Comparison of ENCODE assay signal across 13 cellular contexts in genomic region chr10:101567165-101568006, GRCh38. TPM values are rescaled to one million over a fixed set of nuclear protein-coding genes. Genes with fewer than 3 reads are reported as not detected.
DNase-seq lines count a peak whose midpoint lies in the region; ATAC-seq and TF ChIP-seq lines count a peak whose summit lies in the region.
"Had no signal": no experiment of that assay in that cellular context is flagged by ENCODE, and none has a peak within 500 bp of the region (broad histone marks: within the 10 kb centered on the region; RNA-seq: fewer than 3 reads in every experiment).

No MANE protein-coding gene starts in this region.

- CTCF ChIA-PET in CD8-positive, alpha-beta T cell (lab: Charles Lee) = interaction anchor here (0.7 to 10.2 kb wide), 3 partner anchors 13 to 355 kb away, joined by 3 to 118 read pairs (median 6); no protein-coding TSS in a partner anchor

- H3K36me3 Mint-ChIP-seq in stimulated activated naive CD8-positive, alpha-beta T cell treated with anti-CD3 and anti-CD28 coated beads, Interleukin-15, Interleukin-2, amounts not matched to agents 100 ng/mL and 50 ng/mL, for 24 hours (ENCODE audit: low read depth) = no peaks in the 10 kb centered on the region
- H3K36me3 Mint-ChIP-seq in activated T-helper 17 cell treated with anti-CD3 and anti-CD28 coated beads, Interleukin-2, amount 50 U/mL, for 72 hours (ENCODE audit: low read depth) = no peaks in the 10 kb centered on the region
- no peaks in the 10 kb centered on the region for H3K36me3 Mint-ChIP-seq in naive B cell
- no peaks in the 10 kb centered on the region for H3K36me3 Mint-ChIP-seq in CD8-positive, alpha-beta T cell

- H3K4me1 Mint-ChIP-seq in stimulated activated naive CD8-positive, alpha-beta T cell treated with anti-CD3 and anti-CD28 coated beads, Interleukin-15, Interleukin-2, amounts not matched to agents 100 ng/mL and 50 ng/mL, for 24 hours (ENCODE audit: low read depth) = peaks cover 18% of the 10 kb centered on the region
- peaks cover 6% of the 10 kb centered on the region for H3K4me1 Mint-ChIP-seq in activated T-helper 17 cell treated with anti-CD3 and anti-CD28 coated beads, Interleukin-2, amount 50 U/mL, for 72 hours
- peaks cover 13 to 23% (median 21%) of the 10 kb centered on the region in 3 donors for H3K4me1 Mint-ChIP-seq in naive B cell
- H3K4me1 Mint-ChIP-seq in CD8-positive, alpha-beta T cell (ENCODE audit: low read depth) = peaks cover 20% of the 10 kb centered on the region

- H3K4me1 ChIP-seq in testis = peaks cover 22% of the 10 kb centered on the region
- peaks cover 13 to 25% of the 10 kb centered on the region in 2 donors for H3K4me1 ChIP-seq in left lung
- peaks cover 16% of the 10 kb centered on the region for H3K4me1 ChIP-seq in CD8-positive, alpha-beta T cell (ENCODE audit: insufficient read depth, low read length)

- H3K4me3 ChIP-seq in testis = no peak overlapping the region
- H3K4me3 ChIP-seq in left lung = no peak overlapping the region
- H3K4me3 ChIP-seq in CD8-positive, alpha-beta T cell (ENCODE audit: low read depth, low read length) = no peak overlapping the region
- H3K4me3 ChIP-seq: mucosa of descending colon had no signal

- no peak for DNase-seq in stimulated activated naive CD8-positive, alpha-beta T cell treated with anti-CD3 and anti-CD28 coated beads, Interleukin-15, Interleukin-2, amounts not matched to agents 100 U/mL and 50 U/mL, for 24 hours
- DNase-seq in naive B cell = no peak
- DNase-seq in testis = no peak
- no peak for DNase-seq in left lung
- no peak for DNase-seq in CD8-positive, alpha-beta T cell
- DNase-seq: activated CD4-positive, CD25-positive, alpha-beta regulatory T cell treated with anti-CD3 and anti-CD28 coated beads, Interleukin-2, amount 50 U/mL, for 72 hours; DMS 273 treated with DMSO at 0.1 percent for 48 hours; KG1; mucosa of descending colon; T-helper 2 cell had no signal

- ATAC-seq in stimulated activated naive CD8-positive, alpha-beta T cell treated with anti-CD3 and anti-CD28 coated beads, Interleukin-15, Interleukin-2, amounts not matched to agents 100 U/mL and 50 U/mL, for 24 hours = no peak
- peak; percentile 42 for ATAC-seq in activated T-helper 17 cell treated with anti-CD3 and anti-CD28 coated beads, Interleukin-2, amount 50 U/mL, for 72 hours (replicated peaks)
- ATAC-seq in naive B cell (ENCODE audit: low read depth in 2 of 2) (no peak), left lung (no peak), HG02623 (IDR thresholded peaks at IDR 0.05; ENCODE audit: unreplicated experiment) (no peak)
- ATAC-seq in CD8-positive, alpha-beta T cell = no peak

- no peaks in the 10 kb centered on the region for H3K27me3 ChIP-seq in testis
- peaks cover 31 to 86% of the 10 kb centered on the region in 2 donors for H3K27me3 ChIP-seq in left lung
- H3K27me3 ChIP-seq in CD8-positive, alpha-beta T cell (ENCODE audit: insufficient read depth, low read length) = peaks cover 30% of the 10 kb centered on the region

- peaks cover 57% of the 10 kb centered on the region for H3K27me3 Mint-ChIP-seq in stimulated activated naive CD8-positive, alpha-beta T cell treated with anti-CD3 and anti-CD28 coated beads, Interleukin-15, Interleukin-2, amounts not matched to agents 100 ng/mL and 50 ng/mL, for 24 hours
- peaks cover 44% of the 10 kb centered on the region for H3K27me3 Mint-ChIP-seq in activated T-helper 17 cell treated with anti-CD3 and anti-CD28 coated beads, Interleukin-2, amount 50 U/mL, for 72 hours
- peaks cover 28 to 69% (median 64%) of the 10 kb centered on the region in 3 donors for H3K27me3 Mint-ChIP-seq in naive B cell
- peaks cover 52% of the 10 kb centered on the region for H3K27me3 Mint-ChIP-seq in CD8-positive, alpha-beta T cell (ENCODE audit: low read depth)

- H3K9me3 Mint-ChIP-seq in stimulated activated naive CD8-positive, alpha-beta T cell treated with anti-CD3 and anti-CD28 coated beads, Interleukin-15, Interleukin-2, amounts not matched to agents 100 ng/mL and 50 ng/mL, for 24 hours = no peaks in the 10 kb centered on the region
- H3K9me3 Mint-ChIP-seq in activated T-helper 17 cell treated with anti-CD3 and anti-CD28 coated beads, Interleukin-2, amount 50 U/mL, for 72 hours = no peaks in the 10 kb centered on the region
- H3K9me3 Mint-ChIP-seq in naive B cell = no peaks in the 10 kb centered on the region
- no peaks in the 10 kb centered on the region for H3K9me3 Mint-ChIP-seq in CD8-positive, alpha-beta T cell

- intact Hi-C loops in testis (cut with DNase I; ENCODE audit: low total_unique reads) (loop anchor here (5.0 kb wide), 1 partner anchor 350 kb away; no protein-coding TSS in a partner anchor), left lung (cut with DNase I) (loop anchor here in 1 of 2 donors (5.0 kb wide), 1 partner anchor 350 kb away; no protein-coding TSS in a partner anchor)
- intact Hi-C loops in CD8-positive, alpha-beta T cell (cut with DNase I, micrococcal nuclease) = loop anchor here (2.0 to 5.0 kb wide), 2 partner anchors 100 to 269 kb away; no protein-coding TSS in a partner anchor

- no peaks in the 10 kb centered on the region for H3K9me3 ChIP-seq in testis
- H3K9me3 ChIP-seq in left lung = no peaks in the 10 kb centered on the region
- H3K9me3 ChIP-seq in CD8-positive, alpha-beta T cell (ENCODE audit: low read length) = no peaks in the 10 kb centered on the region
- H3K9me3 ChIP-seq: mucosa of descending colon had no signal

- TF ChIP-seq CTCF in testis (IDR thresholded peaks at IDR 0.05) = no peak
- TF ChIP-seq CTCF in left lung (IDR thresholded peaks at IDR 0.05) = no peak
- TF ChIP-seq CTCF in CD8-positive, alpha-beta T cell (IDR thresholded peaks at IDR 0.05) = no peak

- TF ChIP-seq POLR2A in testis (IDR thresholded peaks at IDR 0.05) = no peak

- H3K27ac Mint-ChIP-seq in stimulated activated naive CD8-positive, alpha-beta T cell treated with anti-CD3 and anti-CD28 coated beads, Interleukin-15, Interleukin-2, amounts not matched to agents 100 ng/mL and 50 ng/mL, for 24 hours = no peak overlapping the region
- no peak overlapping the region for H3K27ac Mint-ChIP-seq in activated T-helper 17 cell treated with anti-CD3 and anti-CD28 coated beads, Interleukin-2, amount 50 U/mL, for 72 hours
- H3K27ac Mint-ChIP-seq in naive B cell = no peak overlapping the region
- no peak overlapping the region for H3K27ac Mint-ChIP-seq in CD8-positive, alpha-beta T cell

- H3K27ac ChIP-seq in testis = no peak overlapping the region
- H3K27ac ChIP-seq in left lung = no peak overlapping the region
- no peak overlapping the region for H3K27ac ChIP-seq in CD8-positive, alpha-beta T cell (ENCODE audit: low read depth, low read length)

- 79 to 82% methylated on average over 7 of the region's 7 CpGs for WGBS in testis, 2 donors

- POLR2A ChIA-PET in CD8-positive, alpha-beta T cell (lab: Charles Lee) = no interaction called here

- no peaks in the 10 kb centered on the region for H3K36me3 ChIP-seq in testis (ENCODE audit: low read depth, missing control alignments)
- no peaks in the 10 kb centered on the region for H3K36me3 ChIP-seq in left lung
- H3K36me3 ChIP-seq in CD8-positive, alpha-beta T cell (ENCODE audit: insufficient read depth, low read length) = no peaks in the 10 kb centered on the region

- H3K4me3 Mint-ChIP-seq in stimulated activated naive CD8-positive, alpha-beta T cell treated with anti-CD3 and anti-CD28 coated beads, Interleukin-15, Interleukin-2, amounts not matched to agents 100 ng/mL and 50 ng/mL, for 24 hours = peak overlapping the region; percentile 28
- H3K4me3 Mint-ChIP-seq in activated T-helper 17 cell treated with anti-CD3 and anti-CD28 coated beads, Interleukin-2, amount 50 U/mL, for 72 hours = no peak overlapping the region
- peak overlapping the region in 6 of 8 donors; percentile 8 to 63 (median 43) for H3K4me3 Mint-ChIP-seq in naive B cell
- H3K4me3 Mint-ChIP-seq in CD8-positive, alpha-beta T cell = no peak overlapping the region

RNA-seq across cellular contexts. Expression of gene POLL, which starts 20.7 kb away (rescaled TPM):
- 10 to 100 TPM; 26.3 to 46.8 TPM for total RNA-seq in activated T-helper 17 cell treated with anti-CD3 and anti-CD28 coated beads, Interleukin-2, amount 50 U/mL, for 72 hours
- polyA plus RNA-seq in naive B cell (ENCODE audit: low read depth in 6 of 6) = 10 to 100 TPM in 5 of 6 donors, under 1 TPM in 1; 0.98 to 16.2 (median 11.8) TPM
- total RNA-seq in testis = 10 to 100 TPM; 50.3 to 53.5 TPM
- polyA plus RNA-seq in testis (ENCODE audit: insufficient read depth, low read depth, low replicate concordance) = 93.1 TPM
- 10 to 100 TPM; 22.2 to 27.8 TPM for total RNA-seq in left lung
- 10 to 100 TPM; 19.9 to 23.0 TPM for total RNA-seq in CD8-positive, alpha-beta T cell

RNA-seq across cellular contexts. Expression of gene DPCD, which starts 20.7 kb away (rescaled TPM):
- total RNA-seq in activated T-helper 17 cell treated with anti-CD3 and anti-CD28 coated beads, Interleukin-2, amount 50 U/mL, for 72 hours = 10 to 100 TPM; 10.6 to 19.2 TPM
- polyA plus RNA-seq in naive B cell (ENCODE audit: low read depth in 6 of 6) (1 to 10 TPM in 3 of 6 donors, under 1 TPM in 2, not detected in 1; 0.37 to 2.8 (median 1.2) TPM), testis (ENCODE audit: insufficient read depth, low read depth, low replicate concordance) (267 TPM)
- total RNA-seq in testis (10 to 100 TPM; 70.9 to 87.6 TPM), left lung (10 to 100 TPM; 13.5 TPM)
- total RNA-seq in CD8-positive, alpha-beta T cell = 1 to 10 TPM in 1 of 2 experiments, not detected in 1; 1.0 TPM

Comparison
In these comparisons a context has a peak if more than half of its experiments do, and no peak if none do; other contexts are left out.
1. H3K4me3 Mint-ChIP-seq: peak in stimulated activated naive CD8-positive, alpha-beta T cell treated with anti-CD3 and anti-CD28 coated beads, Interleukin-15, Interleukin-2, amounts not matched to agents 100 ng/mL and 50 ng/mL, for 24 hours (single experiment) and naive B cell (6 of 8); none in activated T-helper 17 cell treated with anti-CD3 and anti-CD28 coated beads, Interleukin-2, amount 50 U/mL, for 72 hours (single experiment) and CD8-positive, alpha-beta T cell (single experiment).
2. RNA of gene DPCD, which starts 20.7 kb away (total RNA-seq): 70.9 to 87.6 TPM in testis, 10.6 to 19.2 TPM in activated T-helper 17 cell treated with anti-CD3 and anti-CD28 coated beads, Interleukin-2, amount 50 U/mL, for 72 hours and 13.5 TPM in left lung; 1.0 TPM in CD8-positive, alpha-beta T cell; every median in the first group is over 4 times any median in the second.